10 cellular contexts compared by ENCODE assay signal in genomic region chr3:143826296-143826695, GRCh38. TPM values are rescaled to one million over a fixed set of nuclear protein-coding genes. Genes with fewer than 3 reads are reported as not detected.
A peak's percentile ranks its signal among the peaks of the same experiment; 100 is the strongest.
DNase-seq lines count a peak whose midpoint lies in the region; ATAC-seq and TF ChIP-seq lines count a peak whose summit lies in the region.
"Had no signal": no experiment of that assay in that cellular context is flagged by ENCODE, and none has a peak within 500 bp of the region (broad histone marks: within the 10 kb centered on the region; RNA-seq: fewer than 3 reads in every experiment).

No MANE protein-coding gene starts in this region.

- H3K36me3 ChIP-seq in BLaER1 (no peaks in the 10 kb centered on the region), lower lobe of right lung (no peaks in the 10 kb centered on the region), PC-9 (ENCODE audit: low read depth) (no peaks in the 10 kb centered on the region), ascending aorta (no peaks in the 10 kb centered on the region)

- no peaks in the 10 kb centered on the region for H3K79me2 ChIP-seq in PC-9 (ENCODE audit: low read depth)

- no peak overlapping the region for H3K4me3 Mint-ChIP-seq in activated CD8-positive, alpha-beta T cell treated with anti-CD3 and anti-CD28 coated beads, Interleukin-2, amount 10 ng/mL, durations not matched to agents 7 days and 5 days

- H3K36me3 Mint-ChIP-seq in activated CD8-positive, alpha-beta T cell treated with anti-CD3 and anti-CD28 coated beads, Interleukin-2, amount 10 ng/mL, durations not matched to agents 7 days and 5 days (ENCODE audit: low read depth): peaks cover 22% of the 10 kb centered on the region

- no peaks in the 10 kb centered on the region for H3K9me2 ChIP-seq in PC-9 (ENCODE audit: insufficient read depth)

- H3K9ac ChIP-seq in BLaER1: no peak overlapping the region

- H3K4me2 ChIP-seq in BLaER1 (peak overlapping the region; percentile 73), PC-9 (no peak overlapping the region)

- peaks cover 5% of the 10 kb centered on the region; the same call in 1 of the 2 replicates for H3K9me3 ChIP-seq in BLaER1
- H3K9me3 ChIP-seq in lower lobe of right lung: no peaks in the 10 kb centered on the region
- no peaks in the 10 kb centered on the region; the same call in 1 of the 2 replicates for H3K9me3 ChIP-seq in PC-9 (ENCODE audit: insufficient read depth, low read depth)
- H3K9me3 ChIP-seq in ascending aorta: no peaks in the 10 kb centered on the region

- intact Hi-C loops in lower lobe of right lung (cut with DNase I) (no loop called here), PC-9 (cut with micrococcal nuclease; ENCODE audit: unreplicated experiment) (loop anchor here (2.0 kb wide), 1 partner anchor 27 kb away; no protein-coding TSS in a partner anchor), ascending aorta (cut with DNase I) (no loop called here)

- H3K4me3 ChIP-seq in BLaER1: no peak overlapping the region
- no peak overlapping the region for H3K4me3 ChIP-seq in lower lobe of right lung
- no peak overlapping the region for H3K4me3 ChIP-seq in PC-9
- H3K4me3 ChIP-seq in ascending aorta: no peak overlapping the region
- H3K4me3 ChIP-seq: lung had no signal

- peaks cover 41% of the 10 kb centered on the region for H3K4me1 Mint-ChIP-seq in activated CD8-positive, alpha-beta T cell treated with anti-CD3 and anti-CD28 coated beads, Interleukin-2, amount 10 ng/mL, durations not matched to agents 7 days and 5 days (ENCODE audit: low read depth)

- in situ Hi-C loops in KBM-7 (cut with MboI; ENCODE audit: low pct_unique_long_range_greater_than_20kb, low sequenced_read_pairs): no loop called here

- POLR2A ChIA-PET in activated CD8-positive, alpha-beta T cell treated with anti-CD3 and anti-CD28 coated beads, Interleukin-2, amount 10 ng/mL, durations not matched to agents 7 days and 5 days (lab: Charles Lee): interaction anchor here (2.1 kb wide), 1 partner anchor 145 kb away, joined by 7 read pairs; the partner anchor contains the start of gene DIPK2A
- POLR2A ChIA-PET in PC-9 (lab: Charles Lee; ENCODE audit: unreplicated experiment): no interaction called here

- no TSS peak for BruUV-seq in PC-9 (replicated peaks; lab: Mats Ljungman, UMichigan)

- peak overlapping the region; percentile 26 for H3K27ac Mint-ChIP-seq in activated CD8-positive, alpha-beta T cell treated with anti-CD3 and anti-CD28 coated beads, Interleukin-2, amount 10 ng/mL, durations not matched to agents 7 days and 5 days

- DNase-seq in KBM-7 (peak; percentile 14), lower lobe of right lung (no peak), middle frontal gyrus (ENCODE audit: extremely low spot score, low spot score) (no peak), PC-9 (no peak), ascending aorta (ENCODE audit: low spot score in 2 of 2) (no peak)
- no peak for DNase-seq in activated CD8-positive, alpha-beta T cell treated with anti-CD3 and anti-CD28 coated beads, Interleukin-2, amount 10 ng/mL, durations not matched to agents 7 days and 5 days
- DNase-seq: NCI-H2107 had no signal

- no peaks in the 10 kb centered on the region for H3K27me3 ChIP-seq in BLaER1
- H3K27me3 ChIP-seq in lower lobe of right lung (ENCODE audit: low read depth): no peaks in the 10 kb centered on the region
- H3K27me3 ChIP-seq in PC-9 (ENCODE audit: insufficient read depth, low read depth): no peaks in the 10 kb centered on the region
- no peaks in the 10 kb centered on the region for H3K27me3 ChIP-seq in ascending aorta

- H2AFZ ChIP-seq in PC-9: no peak overlapping the region

- H3K27me3 Mint-ChIP-seq in activated CD8-positive, alpha-beta T cell treated with anti-CD3 and anti-CD28 coated beads, Interleukin-2, amount 10 ng/mL, durations not matched to agents 7 days and 5 days (ENCODE audit: low read depth): no peaks in the 10 kb centered on the region

- ATAC-seq in activated CD8-positive, alpha-beta T cell treated with anti-CD3 and anti-CD28 coated beads, Interleukin-2, amount 10 ng/mL, durations not matched to agents 7 days and 5 days: no peak
- ATAC-seq in lower lobe of right lung (peak; percentile 50 to 74), GM18909 (IDR thresholded peaks at IDR 0.05; ENCODE audit: poor library complexity, unreplicated experiment) (no peak)

- peaks cover 7% of the 10 kb centered on the region for H3F3A ChIP-seq in PC-9 (ENCODE audit: insufficient read depth, low read depth)

- CTCF ChIA-PET in activated CD8-positive, alpha-beta T cell treated with anti-CD3 and anti-CD28 coated beads, Interleukin-2, amount 10 ng/mL, durations not matched to agents 7 days and 5 days (lab: Charles Lee): no interaction called here
- CTCF ChIA-PET in PC-9 (lab: Charles Lee): no interaction called here

- H3K27ac ChIP-seq in BLaER1 (peak overlapping the region; percentile 69; the same call in 1 of the 2 replicates), lower lobe of right lung (peak overlapping the region; percentile 16), PC-9 (no peak overlapping the region), ascending aorta (no peak overlapping the region)

- peaks cover 55% of the 10 kb centered on the region for H3K4me1 ChIP-seq in BLaER1
- peaks cover 48% of the 10 kb centered on the region for H3K4me1 ChIP-seq in lower lobe of right lung
- peaks cover 21% of the 10 kb centered on the region for H3K4me1 ChIP-seq in PC-9 (replicated peaks; ENCODE audit: insufficient read depth)
- peaks cover 0 to 16% of the 10 kb centered on the region in 2 donors for H3K4me1 ChIP-seq in ascending aorta

- no peaks in the 10 kb centered on the region for H4K20me1 ChIP-seq in BLaER1
- H4K20me1 ChIP-seq in PC-9 (ENCODE audit: insufficient read depth): no peaks in the 10 kb centered on the region

- TF ChIP-seq CTCF in lower lobe of right lung (IDR thresholded peaks at IDR 0.05): no peak
- TF ChIP-seq CTCF in PC-9 (conservative IDR thresholded peaks at IDR 0.05): no peak
- TF ChIP-seq CTCF in ascending aorta (IDR thresholded peaks at IDR 0.05): no peak

- H3K9me3 Mint-ChIP-seq in activated CD8-positive, alpha-beta T cell treated with anti-CD3 and anti-CD28 coated beads, Interleukin-2, amount 10 ng/mL, durations not matched to agents 7 days and 5 days (ENCODE audit: insufficient read depth): peaks cover 3% of the 10 kb centered on the region

RNA-seq across cellular contexts. Expression of gene SLC9A9, which starts 22.0 kb away (rescaled TPM):
- 1 to 10 TPM; 6.6 to 7.4 TPM for total RNA-seq in activated CD8-positive, alpha-beta T cell treated with anti-CD3 and anti-CD28 coated beads, Interleukin-2, amount 10 ng/mL, durations not matched to agents 7 days and 5 days
- total RNA-seq in lower lobe of right lung: 15.6 TPM
- 1.7 and 2.7 TPM in 2 replicates for total RNA-seq in PC-9 (2021)
- 63.4 TPM for total RNA-seq in ascending aorta

Comparison
In these comparisons a context has a peak if more than half of its experiments do, and no peak if none do; other contexts are left out.
1. H3K27ac ChIP-seq: peak in BLaER1 (single experiment) and lower lobe of right lung (single experiment); none in PC-9 (single experiment) and ascending aorta (0 of 2).
2. ATAC-seq: peak in lower lobe of right lung (2 of 2); none in activated CD8-positive, alpha-beta T cell treated with anti-CD3 and anti-CD28 coated beads, Interleukin-2, amount 10 ng/mL, durations not matched to agents 7 days and 5 days (single experiment) and GM18909 (single experiment).